13 cellular contexts compared by ENCODE assay signal in the genomic region with DNA sequence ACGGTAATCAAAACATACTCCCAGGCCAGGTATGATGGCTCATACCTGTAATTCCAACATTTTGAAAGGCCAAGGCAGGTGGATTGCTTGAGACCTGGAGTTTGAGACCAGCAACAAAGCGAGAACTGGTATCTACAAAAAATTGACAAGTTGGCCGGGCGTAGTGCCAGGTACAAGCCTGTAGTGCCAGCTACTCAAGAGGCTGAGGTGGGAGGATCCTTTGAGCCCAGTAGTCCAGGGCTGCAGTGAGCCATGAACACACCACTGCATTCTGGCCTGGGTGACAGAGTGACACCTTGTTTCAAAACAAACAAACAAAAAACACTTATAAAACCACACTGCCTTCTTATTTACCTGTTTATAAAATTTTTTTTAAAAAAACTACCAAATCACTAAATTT.
DNase-seq lines count a peak whose midpoint lies in the region; TF ChIP-seq lines count a peak whose summit lies in the region.
"Had no signal": no experiment of that assay in that cellular context is flagged by ENCODE, and none has a peak within 500 bp of the region (broad histone marks: within the 10 kb centered on the region; RNA-seq: fewer than 3 reads in every experiment).

No MANE protein-coding gene starts in this region.

- peak overlapping the region in 1 of 5 donors; percentile 11 for H3K27ac ChIP-seq in stomach

- peaks cover 0 to 37% (median 14%) of the 10 kb centered on the region in 4 donors for H3K4me1 ChIP-seq in stomach

- intact Hi-C loops in stomach (cut with DNase I; ENCODE audit: low total_unique reads), result no loop called here

- no peak for TF ChIP-seq POLR2A in stomach (IDR thresholded peaks at IDR 0.05)

- WGBS in stomach, 5 donors, result 37 to 60% (median 38%) methylated on average over 4 of the region's 4 CpGs

- no peak for TF ChIP-seq CTCF in epithelial cell of esophagus (IDR thresholded peaks at IDR 0.05; ENCODE audit: insufficient read depth, low read depth, low read length, missing control alignments)
- TF ChIP-seq CTCF in stomach (IDR thresholded peaks at IDR 0.05), result no peak

- no peaks in the 10 kb centered on the region for H3K27me3 ChIP-seq in stomach

- no peaks in the 10 kb centered on the region for H3K9me3 ChIP-seq in stomach

- no peaks in the 10 kb centered on the region for H3K36me3 ChIP-seq in stomach

- H3K4me3 ChIP-seq in epithelial cell of esophagus (ENCODE audit: low read length) (no peak overlapping the region), stomach (no peak overlapping the region)

- peak; percentile 3 for DNase-seq in NCI-H1436 (lab: John Stamatoyannopoulos, UW)
- DNase-seq in NCI-H1436 treated with DMSO at 0.1 percent for 48 hours (lab: John Stamatoyannopoulos, UW), result no peak
- peak; percentile 83 for DNase-seq in NCI-H2196 (lab: John Stamatoyannopoulos, UW; ENCODE audit: unreplicated experiment)
- peak; percentile 42 for DNase-seq in epithelial cell of esophagus (ENCODE audit: low read depth)
- DNase-seq in stomach, result peak; percentile 92
- DNase-seq in amniotic stem cell (lab: John Stamatoyannopoulos, UW), result no peak
- DNase-seq in foreskin melanocyte, result no peak
- no peak for DNase-seq in occipital lobe (lab: John Stamatoyannopoulos, UW)
- DNase-seq: cerebellar nuclear complex; mesendoderm; NCI-H2227 treated with DMSO at 0.1 percent for 48 hours; PC-3; stimulated activated CD4-positive, alpha-beta T cell treated with anti-CD3 and anti-CD28 coated beads, Interleukin-2, amount 100 ng/mL, for 48 hours had no signal

- no peak for TF ChIP-seq EP300 in stomach (IDR thresholded peaks at IDR 0.05)

Comparison
In these comparisons a context has a peak if more than half of its experiments do, and no peak if none do; other contexts are left out.
1. DNase-seq: peak in NCI-H1436 (single experiment), NCI-H2196 (single experiment), epithelial cell of esophagus (single experiment) and stomach (single experiment); none in NCI-H1436 treated with DMSO at 0.1 percent for 48 hours (single experiment), amniotic stem cell (single experiment), foreskin melanocyte (single experiment) and occipital lobe (single experiment).